In genomic region chr2:152434395-152435182, GRCh38 we compare ENCODE assay signal across 29 cellular contexts.
DNase-seq lines count a peak whose midpoint lies in the region; ATAC-seq, FAIRE-seq and TF ChIP-seq lines count a peak whose summit lies in the region.
"Had no signal": no experiment of that assay in that cellular context is flagged by ENCODE, and none has a peak within 500 bp of the region (broad histone marks: within the 10 kb centered on the region; RNA-seq: fewer than 3 reads in every experiment).

No MANE protein-coding gene starts in this region.

- H3K36me3 ChIP-seq in HUES48 (ENCODE audit: control insufficient read depth, insufficient read depth, low read length) = no peaks in the 10 kb centered on the region
- H3K36me3 ChIP-seq: BE2C, cardiac muscle cell, uterus had no signal

- POLR2A ChIA-PET in A549 (lab: Yijun Ruan, JAX) = no interaction called here

- WGBS in A549 (ENCODE audit: missing lambda C conversion rate) = 94% methylated on average over 1 of the region's 1 CpG

- H3K27ac ChIP-seq in A549 (peak overlapping the region; percentile 8 to 90; a peak in 3 of 6 replicates), HUES48 (ENCODE audit: low read depth, low read length) (peak overlapping the region; percentile 70), caudate nucleus (ENCODE audit: low read depth, low read length) (peak overlapping the region; percentile 82), layer of hippocampus (ENCODE audit: low read depth, low read length) (peak overlapping the region; percentile 71)
- H3K27ac ChIP-seq: cardiac muscle cell, KMS-11, RWPE1, testis, uterus had no signal

- TF ChIP-seq EP300 in A549 (IDR thresholded peaks at IDR 0.05) = no peak

- TF ChIP-seq RAD21 in A549 (conservative IDR thresholded peaks at IDR 0.05 in 1 of 2, IDR thresholded peaks at IDR 0.05 in 1 of 2) = no peak

- H3K4me1 ChIP-seq in A549 (peaks cover 62% of the 10 kb centered on the region), HUES48 (ENCODE audit: control insufficient read depth, insufficient read depth, low read length) (peaks cover 77% of the 10 kb centered on the region)
- H3K4me1 ChIP-seq: BE2C had no signal

- CTCF ChIA-PET in A549 (lab: Yijun Ruan, JAX) = interaction anchor here (1.1 to 1.2 kb wide), 3 partner anchors 9 to 37 kb away, joined by 3 read pairs; no protein-coding TSS in a partner anchor

- no peak overlapping the region for H3K9ac ChIP-seq in HUES48 (ENCODE audit: low read depth, low read length)
- H3K9ac ChIP-seq: KMS-11, SK-N-SH had no signal

- H3K27me3 ChIP-seq in HUES48 (ENCODE audit: control insufficient read depth, insufficient read depth, low read length) (no peaks in the 10 kb centered on the region), layer of hippocampus (ENCODE audit: control insufficient read depth, insufficient read depth, low read length) (no peaks in the 10 kb centered on the region)
- H3K27me3 ChIP-seq: BE2C, cardiac muscle cell, testis, uterus had no signal

- FAIRE-seq in A549 (lab: Jason Lieb, UNC) = no peak
- FAIRE-seq: A204.1, GM12892 had no signal

- ATAC-seq in A549 = no peak
- ATAC-seq in HG03442 (IDR thresholded peaks at IDR 0.05; ENCODE audit: unreplicated experiment) = no peak
- ATAC-seq: stimulated activated memory B cell treated with anti-CD40 and anti-IgM and Interleukin-4, amounts not matched to agents 10 μg/mL and 1 μg/mL and 100 μg/mL, for 72 hours had no signal

- TF ChIP-seq CTCF in A549 (IDR thresholded peaks at IDR 0.05) = no peak

- no peaks in the 10 kb centered on the region for H3K9me3 ChIP-seq in A549
- H3K9me3 ChIP-seq in HUES48 (ENCODE audit: control insufficient read depth, insufficient read depth, low read length) = no peaks in the 10 kb centered on the region
- H3K9me3 ChIP-seq: BE2C, SK-N-SH, testis, uterus had no signal

- DNase-seq in A549 (ENCODE audit: low read depth in 1 of 2, low spot score in 1 of 2) (no peak), caudate nucleus (lab: John Stamatoyannopoulos, UW) (no peak), T-helper 1 cell (no peak), HK-2 (ENCODE audit: unreplicated experiment) (no peak), T1000 (lab: John Stamatoyannopoulos, UW) (no peak)
- DNase-seq: activated CD4-positive, alpha-beta T cell treated with anti-CD3 and anti-CD28 coated beads, Interleukin-2, amount 10 ng/mL, durations not matched to agents 24 days and 14 days; activated naive CD4-positive, alpha-beta T cell treated with anti-CD3 and anti-CD28 coated beads, Interleukin-2, amount 10 ng/mL, durations not matched to agents 7 days and 5 days; amygdala; BE2C; kidney glomerular epithelial cell; mammary epithelial cell; NCI-H1694; NCI-H2171; NCI-H526; nucleus accumbens; SK-N-SH; stimulated activated CD4-positive, alpha-beta T cell treated with anti-CD3 and anti-CD28 coated beads, Interleukin-4, amount 100 ng/mL, for 1 hour; T-helper 2 cell; testis; uterus had no signal

- TF ChIP-seq POLR2A in A549 (IDR thresholded peaks at IDR 0.05; ENCODE audit: low read length) = no peak

- H3K4me2 ChIP-seq in A549 = no peak overlapping the region
- H3K4me2 ChIP-seq: KMS-11, SK-N-SH had no signal

- H3K4me3 ChIP-seq in A549 (no peak overlapping the region), HUES48 (ENCODE audit: low read depth, low read length) (no peak overlapping the region)
- H3K4me3 ChIP-seq: cardiac muscle cell, testis, uterus had no signal

TF ChIP-seq in A549, 52 proteins besides CTCF, POLR2A, EP300 and RAD21:
- TF ChIP-seq CBX2 (IDR thresholded peaks at IDR 0.05; ENCODE audit: borderline replicate concordance, low read depth) (no peak), ZFP36 (IDR thresholded peaks at IDR 0.05; ENCODE audit: borderline replicate concordance, partially characterized antibody) (no peak), HDAC2 (IDR thresholded peaks at IDR 0.05) (no peak), ELK1 (IDR thresholded peaks at IDR 0.05; ENCODE audit: low read depth, low read length) (no peak), RCOR1 (IDR thresholded peaks at IDR 0.05; ENCODE audit: low read depth, low read length) (no peak), HES2 (IDR thresholded peaks at IDR 0.05) (no peak), CBX8 (IDR thresholded peaks at IDR 0.05) (no peak), CEBPB (IDR thresholded peaks at IDR 0.05) (no peak), BCL3 (IDR thresholded peaks at IDR 0.05) (no peak), NFE2L2 (conservative IDR thresholded peaks at IDR 0.05; ENCODE audit: low read length) (no peak), ZC3H11A (IDR thresholded peaks at IDR 0.05) (no peak), USF2 (IDR thresholded peaks at IDR 0.05) (no peak), KDM1A (IDR thresholded peaks at IDR 0.05; ENCODE audit: low read depth) (no peak), EHF (CRISPR knock-in tag; IDR thresholded peaks at IDR 0.05) (no peak)
- TF ChIP-seq, protein P1, sequence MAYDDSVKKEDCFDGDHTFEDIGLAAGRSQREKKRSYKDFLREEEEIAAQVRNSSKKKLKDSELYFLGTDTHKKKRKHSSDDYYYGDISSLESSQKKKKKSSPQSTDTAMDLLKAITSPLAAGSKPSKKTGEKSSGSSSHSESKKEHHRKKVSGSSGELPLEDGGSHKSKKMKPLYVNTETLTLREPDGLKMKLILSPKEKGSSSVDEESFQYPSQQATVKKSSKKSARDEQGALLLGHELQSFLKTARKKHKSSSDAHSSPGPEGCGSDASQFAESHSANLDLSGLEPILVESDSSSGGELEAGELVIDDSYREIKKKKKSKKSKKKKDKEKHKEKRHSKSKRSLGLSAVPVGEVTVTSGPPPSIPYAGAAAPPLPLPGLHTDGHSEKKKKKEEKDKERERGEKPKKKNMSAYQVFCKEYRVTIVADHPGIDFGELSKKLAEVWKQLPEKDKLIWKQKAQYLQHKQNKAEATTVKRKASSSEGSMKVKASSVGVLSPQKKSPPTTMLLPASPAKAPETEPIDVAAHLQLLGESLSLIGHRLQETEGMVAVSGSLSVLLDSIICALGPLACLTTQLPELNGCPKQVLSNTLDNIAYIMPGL (CRISPR knock-in tag; IDR thresholded peaks at IDR 0.05; ENCODE audit: borderline replicate concordance) = no peak
